Comparison of ENCODE assay signal across 17 cellular contexts in the genomic region with DNA sequence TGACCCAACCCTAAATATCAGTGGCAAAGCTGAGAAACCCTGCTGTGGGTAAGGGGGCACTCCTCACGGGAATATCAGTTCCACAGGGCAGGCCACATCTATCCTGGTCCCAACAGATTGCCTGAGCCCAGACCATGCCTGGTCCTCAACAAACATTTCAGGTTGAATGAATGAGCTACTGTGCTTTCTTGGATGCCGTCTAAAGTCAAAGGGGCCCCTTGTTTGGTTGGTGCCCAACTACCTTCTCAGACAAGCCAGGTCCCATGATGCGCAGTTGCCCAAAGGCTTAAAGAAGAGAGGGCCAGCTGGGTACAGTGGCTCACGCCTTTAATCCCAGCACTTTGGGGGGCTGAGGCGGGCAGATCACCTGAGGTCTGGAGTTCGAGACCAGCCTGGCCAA. TPM values are rescaled to one million over a fixed set of nuclear protein-coding genes. Genes with fewer than 3 reads are reported as not detected.
DNase-seq lines count a peak whose midpoint lies in the region; ATAC-seq and TF ChIP-seq lines count a peak whose summit lies in the region.
"Had no signal": no experiment of that assay in that cellular context is flagged by ENCODE, and none has a peak within 500 bp of the region (broad histone marks: within the 10 kb centered on the region; RNA-seq: fewer than 3 reads in every experiment).

No MANE protein-coding gene starts in this region.

- no peak for ATAC-seq in activated naive CD8-positive, alpha-beta T cell treated with anti-CD3 and anti-CD28 coated beads, Interleukin-2, amount 50 U/mL, for 24 hours
- ATAC-seq in natural killer cell treated with Interleukin-12 subunit alpha and Interleukin-12 subunit beta and Interleukin-15 and Interleukin-18, amount 100 ng/mL, for 72 hours, result no peak
- ATAC-seq: CD8-positive, alpha-beta T cell had no signal

- H3K9me2 ChIP-seq in Loucy (replicated peaks; ENCODE audit: low read depth, low read length), result no peaks in the 10 kb centered on the region

- no peak overlapping the region for H3K27ac ChIP-seq in suprapubic skin

- peaks cover 4% of the 10 kb centered on the region for H3K27me3 ChIP-seq in Loucy (ENCODE audit: insufficient read depth, low read length, poor library complexity, severe bottlenecking)
- no peaks in the 10 kb centered on the region for H3K27me3 ChIP-seq in suprapubic skin
- H3K27me3 ChIP-seq: adrenal gland had no signal

- peaks cover 21% of the 10 kb centered on the region for H3K36me3 Mint-ChIP-seq in activated naive CD8-positive, alpha-beta T cell treated with anti-CD3 and anti-CD28 coated beads, Interleukin-2, amount 50 U/mL, for 24 hours (ENCODE audit: low read depth)
- peaks cover 9% of the 10 kb centered on the region for H3K36me3 Mint-ChIP-seq in natural killer cell treated with Interleukin-12 subunit alpha and Interleukin-12 subunit beta and Interleukin-15 and Interleukin-18, amount 100 ng/mL, for 72 hours

- peaks cover 41% of the 10 kb centered on the region for H3K79me2 ChIP-seq in Loucy (ENCODE audit: insufficient read depth, low read length)

- no peak for TF ChIP-seq EP300 in suprapubic skin (IDR thresholded peaks at IDR 0.05)

- H3F3A ChIP-seq in Loucy (ENCODE audit: low read depth), result peaks cover 6% of the 10 kb centered on the region; the same call in 1 of the 2 replicates

- peaks cover 22% of the 10 kb centered on the region for H4K20me1 ChIP-seq in Loucy (ENCODE audit: insufficient read depth, low read length, poor library complexity, severe bottlenecking)

- peaks cover 41% of the 10 kb centered on the region for H3K4me1 Mint-ChIP-seq in activated naive CD8-positive, alpha-beta T cell treated with anti-CD3 and anti-CD28 coated beads, Interleukin-2, amount 50 U/mL, for 24 hours
- H3K4me1 Mint-ChIP-seq in natural killer cell treated with Interleukin-12 subunit alpha and Interleukin-12 subunit beta and Interleukin-15 and Interleukin-18, amount 100 ng/mL, for 72 hours (ENCODE audit: low read depth in 2 of 2), result peaks cover 35 to 37% of the 10 kb centered on the region in 2 donors

- DNase-seq in COLO829 (ENCODE audit: low spot score) (peak; percentile 43), ecto neural progenitor cell (ENCODE audit: low spot score) (no peak), SKM-1 (lab: John Stamatoyannopoulos, UW; ENCODE audit: unreplicated experiment) (no peak), kidney glomerular epithelial cell (lab: John Stamatoyannopoulos, UW) (no peak), suprapubic skin (ENCODE audit: low spot score in 2 of 2) (no peak)
- no peak for DNase-seq in activated naive CD8-positive, alpha-beta T cell treated with anti-CD3 and anti-CD28 coated beads, Interleukin-2, amount 50 U/mL, for 24 hours
- no peak for DNase-seq in natural killer cell treated with Interleukin-12 subunit alpha and Interleukin-12 subunit beta and Interleukin-15 and Interleukin-18, amount 100 ng/mL, for 72 hours (ENCODE audit: low spot score)
- DNase-seq: activated CD8-positive, alpha-beta memory T cell treated with anti-CD3 and anti-CD28 coated beads for 24 hours; adrenal gland; CD8-positive, alpha-beta T cell; NCI-H2081; NCI-H526; retina; stimulated activated CD4-positive, alpha-beta T cell treated with anti-CD3 and anti-CD28 coated beads, Interleukin-2, amount 100 ng/mL, for 24 hours; stimulated activated CD8-positive, alpha-beta memory T cell treated with anti-CD3 and anti-CD28 coated beads, Interleukin-4, amount 100 ng/mL, for 48 hours; T1000 had no signal

- no peak overlapping the region for H3K27ac Mint-ChIP-seq in activated naive CD8-positive, alpha-beta T cell treated with anti-CD3 and anti-CD28 coated beads, Interleukin-2, amount 50 U/mL, for 24 hours
- peak overlapping the region in 1 of 2 donors; percentile 94 for H3K27ac Mint-ChIP-seq in natural killer cell treated with Interleukin-12 subunit alpha and Interleukin-12 subunit beta and Interleukin-15 and Interleukin-18, amount 100 ng/mL, for 72 hours
- H3K27ac Mint-ChIP-seq: CD8-positive, alpha-beta T cell had no signal

- peak overlapping the region; percentile 91 for H3K9ac ChIP-seq in Loucy (ENCODE audit: low read depth, low read length, poor library complexity, severe bottlenecking)

- H3K27me3 Mint-ChIP-seq in activated naive CD8-positive, alpha-beta T cell treated with anti-CD3 and anti-CD28 coated beads, Interleukin-2, amount 50 U/mL, for 24 hours, result peaks cover 8% of the 10 kb centered on the region
- H3K27me3 Mint-ChIP-seq in natural killer cell treated with Interleukin-12 subunit alpha and Interleukin-12 subunit beta and Interleukin-15 and Interleukin-18, amount 100 ng/mL, for 72 hours, result no peaks in the 10 kb centered on the region

- H3K36me3 ChIP-seq in Loucy (ENCODE audit: insufficient read depth, low read length) (peaks cover 29% of the 10 kb centered on the region; the same call in 1 of the 2 replicates), suprapubic skin (peaks cover 50% of the 10 kb centered on the region)

- TF ChIP-seq POLR2A in suprapubic skin (IDR thresholded peaks at IDR 0.05), result no peak

- H3K4me1 ChIP-seq in Loucy (ENCODE audit: insufficient read depth, low read length, poor library complexity, severe bottlenecking) (peaks cover 23% of the 10 kb centered on the region), suprapubic skin (peaks cover 34% of the 10 kb centered on the region)

- WGBS in suprapubic skin, result 77% methylated on average over 6 of the region's 6 CpGs

- no peaks in the 10 kb centered on the region for H3K9me3 Mint-ChIP-seq in activated naive CD8-positive, alpha-beta T cell treated with anti-CD3 and anti-CD28 coated beads, Interleukin-2, amount 50 U/mL, for 24 hours
- no peaks in the 10 kb centered on the region for H3K9me3 Mint-ChIP-seq in natural killer cell treated with Interleukin-12 subunit alpha and Interleukin-12 subunit beta and Interleukin-15 and Interleukin-18, amount 100 ng/mL, for 72 hours
- H3K9me3 Mint-ChIP-seq: CD8-positive, alpha-beta T cell had no signal

- no peak overlapping the region for H2AFZ ChIP-seq in Loucy (ENCODE audit: low read length)

- H3K4me3 Mint-ChIP-seq in activated naive CD8-positive, alpha-beta T cell treated with anti-CD3 and anti-CD28 coated beads, Interleukin-2, amount 50 U/mL, for 24 hours, result peak overlapping the region; percentile 96
- H3K4me3 Mint-ChIP-seq in natural killer cell treated with Interleukin-12 subunit alpha and Interleukin-12 subunit beta and Interleukin-15 and Interleukin-18, amount 100 ng/mL, for 72 hours, result peak overlapping the region; percentile 98

- TF ChIP-seq CTCF in Loucy (conservative IDR thresholded peaks at IDR 0.05; ENCODE audit: low read length) (no peak), suprapubic skin (IDR thresholded peaks at IDR 0.05) (no peak)

- H3K9me3 ChIP-seq in Loucy (ENCODE audit: insufficient read depth, low read depth, low read length) (no peaks in the 10 kb centered on the region), suprapubic skin (no peaks in the 10 kb centered on the region)
- H3K9me3 ChIP-seq: adrenal gland had no signal

- H3K4me2 ChIP-seq in Loucy (ENCODE audit: low read depth, low read length, poor library complexity, severe bottlenecking), result peak overlapping the region; percentile 100

- H3K4me3 ChIP-seq in Loucy (ENCODE audit: low read length, poor library complexity, severe bottlenecking) (no peak overlapping the region), suprapubic skin (no peak overlapping the region)
- H3K4me3 ChIP-seq: adrenal gland had no signal

RNA-seq across cellular contexts. Expression of gene DPP9, which starts 2.4 kb away (rescaled TPM):
- total RNA-seq in natural killer cell treated with Interleukin-12 subunit alpha and Interleukin-12 subunit beta and Interleukin-15 and Interleukin-18, amount 100 ng/mL, for 72 hours, result 100 to 1,000 TPM; 125 to 175 TPM
- 100 to 1,000 TPM in 2 of 4 donors, 10 to 100 TPM in 2; 51.2 to 126 (median 84.1) TPM for total RNA-seq in suprapubic skin

RNA-seq across cellular contexts. Expression of gene MYDGF, which starts 51.1 kb away (rescaled TPM):
- total RNA-seq in natural killer cell treated with Interleukin-12 subunit alpha and Interleukin-12 subunit beta and Interleukin-15 and Interleukin-18, amount 100 ng/mL, for 72 hours, result 100 to 1,000 TPM; 107 to 195 TPM
- 10 to 100 TPM; 17.5 to 43.6 (median 28.3) TPM for total RNA-seq in suprapubic skin
